ENCODE assay signal across 8 cellular contexts in the genomic region with DNA sequence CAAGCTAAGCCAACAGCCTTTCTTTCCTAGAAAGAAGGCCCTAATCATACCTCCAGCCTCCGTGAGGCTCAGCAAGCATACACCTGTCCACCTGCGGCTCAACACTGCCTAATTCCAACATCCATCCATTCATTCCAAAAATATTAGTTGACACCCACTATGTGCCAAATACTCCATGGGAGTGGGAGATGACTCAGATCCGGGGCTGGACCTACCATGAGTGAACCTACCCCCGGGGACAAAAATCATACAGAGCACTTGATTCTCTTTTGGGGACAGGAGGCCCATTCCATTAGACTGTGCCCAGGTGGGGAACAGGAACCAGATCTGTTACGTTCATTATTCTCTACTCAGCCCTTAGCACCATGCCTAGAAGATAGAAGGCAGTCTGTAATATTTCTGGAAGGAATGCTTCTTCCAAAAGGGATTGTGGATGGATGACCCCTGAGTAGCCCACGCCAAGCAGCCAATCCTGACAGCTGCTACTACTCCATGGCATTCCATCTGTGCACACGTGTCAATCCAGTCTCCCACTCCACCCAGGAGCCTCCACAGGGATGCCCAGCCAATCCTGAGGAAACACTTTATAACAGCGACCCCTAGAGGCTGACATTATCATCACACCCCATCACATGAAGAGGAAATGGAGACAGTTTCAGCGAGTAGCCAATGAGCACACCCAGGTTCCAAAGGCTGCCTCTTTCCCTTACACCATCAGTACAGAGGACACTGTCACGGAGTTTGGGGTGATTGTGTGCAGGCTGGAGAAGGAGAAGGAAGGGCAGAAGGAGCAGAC.
A peak's percentile ranks its signal among the peaks of the same experiment; 100 is the strongest.
DNase-seq lines count a peak whose midpoint lies in the region; ATAC-seq, FAIRE-seq and TF ChIP-seq lines count a peak whose summit lies in the region.

No MANE protein-coding gene starts in this region.

- no peak overlapping the region for H3K27ac ChIP-seq in A549
- no peak overlapping the region for H3K27ac ChIP-seq in parathyroid adenoma
- no peak overlapping the region for H3K27ac ChIP-seq in suprapubic skin

- CTCF ChIA-PET in A549 (lab: Yijun Ruan, JAX): interaction anchor here (0.9 kb wide), 1 partner anchor 9 kb away, joined by 3 read pairs; no protein-coding TSS in a partner anchor

- H3K27me3 ChIP-seq in bronchial epithelial cell (ENCODE audit: control insufficient read depth, insufficient read depth, low read length) (no peaks in the 10 kb centered on the region), parathyroid adenoma (ENCODE audit: control insufficient read depth, insufficient read depth, low read length) (no peaks in the 10 kb centered on the region), suprapubic skin (peaks cover 9% of the 10 kb centered on the region)

- in situ Hi-C loops in G401 (cut with HindIII; ENCODE audit: low sequenced_read_pairs): no loop called here

- WGBS in A549 (ENCODE audit: missing lambda C conversion rate): 31% methylated on average over 10 of the region's 10 CpGs
- 60% methylated on average over 10 of the region's 10 CpGs for WGBS in suprapubic skin

- peak in 1 of 2 experiments; percentile 40; a peak in 2 of 5 replicates for TF ChIP-seq RAD21 in A549 (conservative IDR thresholded peaks at IDR 0.05 in 1 of 2, IDR thresholded peaks at IDR 0.05 in 1 of 2)

- no peak overlapping the region for H2AFZ ChIP-seq in parathyroid adenoma

- no peaks in the 10 kb centered on the region for H3K9me3 ChIP-seq in A549
- H3K9me3 ChIP-seq in parathyroid adenoma (ENCODE audit: control insufficient read depth, low read length): no peaks in the 10 kb centered on the region
- H3K9me3 ChIP-seq in suprapubic skin: no peaks in the 10 kb centered on the region

- peak; percentile 31 for TF ChIP-seq CTCF in A549 (IDR thresholded peaks at IDR 0.05)
- TF ChIP-seq CTCF in bronchial epithelial cell (IDR thresholded peaks at IDR 0.05; ENCODE audit: insufficient read depth, low read length, severe bottlenecking): peak; percentile 74
- TF ChIP-seq CTCF in parathyroid adenoma (IDR thresholded peaks at IDR 0.05): peak; percentile 31
- TF ChIP-seq CTCF in suprapubic skin (IDR thresholded peaks at IDR 0.05): peak in 1 of 2 donors; percentile 14

- TF ChIP-seq EP300 in A549 (IDR thresholded peaks at IDR 0.05) (no peak), suprapubic skin (IDR thresholded peaks at IDR 0.05) (no peak)

- no peaks in the 10 kb centered on the region for H3K4me1 ChIP-seq in A549
- H3K4me1 ChIP-seq in parathyroid adenoma: no peaks in the 10 kb centered on the region
- peaks cover 5% of the 10 kb centered on the region for H3K4me1 ChIP-seq in suprapubic skin

- FAIRE-seq in A549 (lab: Jason Lieb, UNC): no peak
- FAIRE-seq in bronchial epithelial cell (lab: Jason Lieb, UNC): peak; percentile 98

- no peaks in the 10 kb centered on the region for H3K79me2 ChIP-seq in parathyroid adenoma

- H3K4me3 ChIP-seq in A549 (no peak overlapping the region), bronchial epithelial cell (ENCODE audit: low read depth, low read length) (no peak overlapping the region), parathyroid adenoma (ENCODE audit: low read depth, low read length) (no peak overlapping the region), suprapubic skin (no peak overlapping the region)

- no peak for TF ChIP-seq POLR2A in A549 (IDR thresholded peaks at IDR 0.05; ENCODE audit: low read length)
- TF ChIP-seq POLR2A in suprapubic skin (IDR thresholded peaks at IDR 0.05): no peak

- H3K36me3 ChIP-seq in bronchial epithelial cell (ENCODE audit: control insufficient read depth, insufficient read depth, low read length): no peaks in the 10 kb centered on the region
- no peaks in the 10 kb centered on the region for H3K36me3 ChIP-seq in parathyroid adenoma (ENCODE audit: control insufficient read depth, insufficient read depth, low read length)
- H3K36me3 ChIP-seq in suprapubic skin: no peaks in the 10 kb centered on the region

- peak; percentile 67 to 87; a peak in 4 of 6 replicates for ATAC-seq in A549

- DNase-seq in A549 (ENCODE audit: low read depth in 1 of 2, low spot score in 1 of 2): peak; percentile 28 to 50
- DNase-seq in G401 (ENCODE audit: low spot score): peak; percentile 12
- peak; percentile 28 to 35 for DNase-seq in NCI-H1930 (lab: John Stamatoyannopoulos, UW)
- peak; percentile 66 for DNase-seq in bronchial epithelial cell (ENCODE audit: low read depth)
- DNase-seq in suprapubic skin (ENCODE audit: low spot score in 2 of 2): no peak
- DNase-seq in putamen (ENCODE audit: low spot score): no peak
- DNase-seq in amygdala (lab: John Stamatoyannopoulos, UW): no peak

- POLR2A ChIA-PET in A549 (lab: Yijun Ruan, JAX): no interaction called here

- H3K4me2 ChIP-seq in A549 (no peak overlapping the region), parathyroid adenoma (ENCODE audit: low read length) (no peak overlapping the region)

- H3K9ac ChIP-seq in parathyroid adenoma: no peak overlapping the region

TF ChIP-seq in A549, 52 proteins besides CTCF, POLR2A, EP300 and RAD21:
- TF ChIP-seq, protein P1, sequence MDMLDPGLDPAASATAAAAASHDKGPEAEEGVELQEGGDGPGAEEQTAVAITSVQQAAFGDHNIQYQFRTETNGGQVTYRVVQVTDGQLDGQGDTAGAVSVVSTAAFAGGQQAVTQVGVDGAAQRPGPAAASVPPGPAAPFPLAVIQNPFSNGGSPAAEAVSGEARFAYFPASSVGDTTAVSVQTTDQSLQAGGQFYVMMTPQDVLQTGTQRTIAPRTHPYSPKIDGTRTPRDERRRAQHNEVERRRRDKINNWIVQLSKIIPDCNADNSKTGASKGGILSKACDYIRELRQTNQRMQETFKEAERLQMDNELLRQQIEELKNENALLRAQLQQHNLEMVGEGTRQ (IDR thresholded peaks at IDR 0.05): no peak
- TF ChIP-seq HOXB13 (CRISPR knock-in tag; IDR thresholded peaks at IDR 0.05; ENCODE audit: low read depth): no peak
- no peak for TF ChIP-seq EHMT2 (IDR thresholded peaks at IDR 0.05; ENCODE audit: low read depth)
- no peak for TF ChIP-seq KDM1A (IDR thresholded peaks at IDR 0.05; ENCODE audit: low read depth)
- no peak for TF ChIP-seq JUNB (IDR thresholded peaks at IDR 0.05)

Comparison
In these comparisons a context has a peak if more than half of its experiments do, and no peak if none do; other contexts are left out.
1. DNase-seq: peak in A549 (2 of 2), G401 (single experiment), NCI-H1930 (2 of 2) and bronchial epithelial cell (single experiment); none in suprapubic skin (0 of 2), putamen (single experiment) and amygdala (0 of 56).